Comparison of ENCODE assay signal across 26 cellular contexts in the genomic region with DNA sequence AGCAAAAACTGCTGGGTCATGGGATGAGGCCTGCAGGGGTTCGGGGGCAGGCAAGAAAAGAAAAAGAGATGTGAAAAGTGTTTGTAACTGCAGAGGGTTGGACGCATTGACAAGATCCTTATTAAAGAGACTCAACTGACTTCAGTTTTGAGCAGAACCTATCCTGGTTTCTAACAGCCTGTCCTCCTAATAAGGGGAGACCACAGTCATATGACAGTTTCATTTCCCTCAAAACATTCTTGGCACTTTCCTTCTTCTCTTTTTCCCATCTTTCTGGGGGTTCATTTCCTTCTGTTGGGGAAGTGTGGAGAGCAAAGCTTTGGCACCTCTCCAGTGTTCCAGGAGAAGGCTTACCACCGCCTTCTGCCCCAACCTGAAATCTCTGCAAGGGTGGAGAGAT.
DNase-seq lines count a peak whose midpoint lies in the region; ATAC-seq and TF ChIP-seq lines count a peak whose summit lies in the region.
"Had no signal": no experiment of that assay in that cellular context is flagged by ENCODE, and none has a peak within 500 bp of the region (broad histone marks: within the 10 kb centered on the region; RNA-seq: fewer than 3 reads in every experiment).

No MANE protein-coding gene starts in this region.

- TF ChIP-seq POLR2A in heart left ventricle (IDR thresholded peaks at IDR 0.05): no peak
- no peak for TF ChIP-seq POLR2A in right lobe of liver (IDR thresholded peaks at IDR 0.05)

- H3K4me1 ChIP-seq in right atrium auricular region (no peaks in the 10 kb centered on the region), heart left ventricle (peaks cover 0 to 11% (median 0%) of the 10 kb centered on the region in 12 donors), right lobe of liver (no peaks in the 10 kb centered on the region), upper lobe of right lung (peaks cover 3% of the 10 kb centered on the region)

- H3K4me1 Mint-ChIP-seq in activated naive CD4-positive, alpha-beta T cell treated with anti-CD3 and anti-CD28 coated beads, Interleukin-2, amount 10 ng/mL, durations not matched to agents 7 days and 5 days: no peaks in the 10 kb centered on the region
- H3K4me1 Mint-ChIP-seq: B cell had no signal

- H3K27ac Mint-ChIP-seq in activated naive CD4-positive, alpha-beta T cell treated with anti-CD3 and anti-CD28 coated beads, Interleukin-2, amount 10 ng/mL, durations not matched to agents 7 days and 5 days: no peak overlapping the region
- H3K27ac Mint-ChIP-seq: B cell; CD4-positive, alpha-beta memory T cell; IgD-negative memory B cell had no signal

- CTCF ChIA-PET in activated naive CD4-positive, alpha-beta T cell treated with anti-CD3 and anti-CD28 coated beads, Interleukin-2, amount 10 ng/mL, durations not matched to agents 7 days and 5 days (lab: Charles Lee): no interaction called here

- H3K27me3 Mint-ChIP-seq in activated naive CD4-positive, alpha-beta T cell treated with anti-CD3 and anti-CD28 coated beads, Interleukin-2, amount 10 ng/mL, durations not matched to agents 7 days and 5 days: peaks cover 5% of the 10 kb centered on the region

- ATAC-seq in Right ventricle myocardium superior (ENCODE audit: poor library complexity) (peak; percentile 71), heart left ventricle (peak in 3 of 4 donors; percentile 36 to 62 (median 56)), right lobe of liver (peak; percentile 10 to 61 (median 20)), upper lobe of right lung (peak; percentile 11), GM19463 (IDR thresholded peaks at IDR 0.05; ENCODE audit: unreplicated experiment) (no peak)
- ATAC-seq: HCT116 had no signal

- no peak for TF ChIP-seq CTCF in right atrium auricular region (IDR thresholded peaks at IDR 0.05)
- no peak for TF ChIP-seq CTCF in heart left ventricle (IDR thresholded peaks at IDR 0.05)
- no peak for TF ChIP-seq CTCF in right lobe of liver (IDR thresholded peaks at IDR 0.05)
- no peak for TF ChIP-seq CTCF in upper lobe of right lung (IDR thresholded peaks at IDR 0.05)

- intact Hi-C loops in Right ventricle myocardium superior (cut with DNase I): no loop called here
- intact Hi-C loops in heart left ventricle (cut with DNase I): no loop called here
- intact Hi-C loops in right lobe of liver (cut with DNase I): no loop called here
- intact Hi-C loops in upper lobe of right lung (cut with DNase I): no loop called here

- H3K27ac ChIP-seq in right atrium auricular region (no peak overlapping the region), heart left ventricle (peak overlapping the region in 1 of 12 donors; percentile 55), right lobe of liver (no peak overlapping the region), upper lobe of right lung (no peak overlapping the region)

- WGBS in heart left ventricle, 4 donors: 54 to 86% (median 83%) methylated on average over 2 to 3 of the region's 3 CpGs
- WGBS in right lobe of liver (ENCODE audit: insufficient coverage, low coverage, low lambda C conversion rate, missing lambda C conversion rate): 52% methylated on average over 2 of the region's 3 CpGs

- no peaks in the 10 kb centered on the region for H3K27me3 ChIP-seq in right atrium auricular region
- H3K27me3 ChIP-seq in heart left ventricle: no peaks in the 10 kb centered on the region
- H3K27me3 ChIP-seq in right lobe of liver: no peaks in the 10 kb centered on the region
- H3K27me3 ChIP-seq in upper lobe of right lung: no peaks in the 10 kb centered on the region
- H3K27me3 ChIP-seq: MG63 had no signal

- H3K4me3 Mint-ChIP-seq in activated naive CD4-positive, alpha-beta T cell treated with anti-CD3 and anti-CD28 coated beads, Interleukin-2, amount 10 ng/mL, durations not matched to agents 7 days and 5 days: no peak overlapping the region
- H3K4me3 Mint-ChIP-seq: B cell; CD4-positive, alpha-beta memory T cell; IgD-negative memory B cell had no signal

- H3K4me3 ChIP-seq in right atrium auricular region: no peak overlapping the region
- no peak overlapping the region for H3K4me3 ChIP-seq in heart left ventricle
- no peak overlapping the region for H3K4me3 ChIP-seq in right lobe of liver
- H3K4me3 ChIP-seq in upper lobe of right lung: no peak overlapping the region
- H3K4me3 ChIP-seq: MG63 had no signal

- H3K9me3 ChIP-seq in right atrium auricular region (no peaks in the 10 kb centered on the region), heart left ventricle (no peaks in the 10 kb centered on the region), right lobe of liver (no peaks in the 10 kb centered on the region), upper lobe of right lung (no peaks in the 10 kb centered on the region)
- H3K9me3 ChIP-seq: MG63 had no signal

- H3K9me3 Mint-ChIP-seq in activated naive CD4-positive, alpha-beta T cell treated with anti-CD3 and anti-CD28 coated beads, Interleukin-2, amount 10 ng/mL, durations not matched to agents 7 days and 5 days: no peaks in the 10 kb centered on the region
- H3K9me3 Mint-ChIP-seq: CD4-positive, alpha-beta memory T cell had no signal

- DNase-seq in Right ventricle myocardium superior: no peak
- DNase-seq in right atrium auricular region (ENCODE audit: low spot score): no peak
- DNase-seq in heart left ventricle: peak in 1 of 5 donors; percentile 18
- DNase-seq in right lobe of liver: no peak
- no peak for DNase-seq in upper lobe of right lung
- no peak for DNase-seq in activated naive CD4-positive, alpha-beta T cell treated with anti-CD3 and anti-CD28 coated beads, Interleukin-2, amount 10 ng/mL, durations not matched to agents 7 days and 5 days
- DNase-seq in COLO829 (ENCODE audit: low spot score): no peak
- DNase-seq: 8988T; Calu3; CD4-positive, alpha-beta memory T cell; GF-D8; GOT3; Karpas-422; MG63; NCI-H1092; NCI-H146; NCI-H2081; NCI-H2171 treated with DMSO at 0.1 percent for 48 hours; NCI-H446 treated with DMSO at 0.1 percent for 48 hours; NCI-H69; OCI-M1; SIG-M5 had no signal

- H3K36me3 Mint-ChIP-seq in activated naive CD4-positive, alpha-beta T cell treated with anti-CD3 and anti-CD28 coated beads, Interleukin-2, amount 10 ng/mL, durations not matched to agents 7 days and 5 days: no peaks in the 10 kb centered on the region
- H3K36me3 Mint-ChIP-seq: CD4-positive, alpha-beta memory T cell; IgD-negative memory B cell had no signal

- H3K36me3 ChIP-seq in right atrium auricular region: no peaks in the 10 kb centered on the region
- no peaks in the 10 kb centered on the region for H3K36me3 ChIP-seq in heart left ventricle
- H3K36me3 ChIP-seq in right lobe of liver: no peaks in the 10 kb centered on the region
- H3K36me3 ChIP-seq in upper lobe of right lung: no peaks in the 10 kb centered on the region
- H3K36me3 ChIP-seq: MG63 had no signal
